In genomic region chr7:74890158-74891123, GRCh38 we compare ENCODE assay signal across 1 cellular context.
TF ChIP-seq lines count a peak whose summit lies in the region.
"Not testable (repeated sequence)": the region's sequence is repeated elsewhere in the genome, so short reads cannot be mapped to it uniquely, and the experiment has no call there.

No MANE protein-coding gene starts in this region.

TF ChIP-seq in K562, 482 proteins besides CTCF, POLR2A, EP300 and RAD21 (continued from another document):
- TF ChIP-seq TFAP4 (CRISPR knock-in tag; IDR thresholded peaks at IDR 0.05; ENCODE audit: borderline replicate concordance) (peak; percentile 14; the same call in 1 of the 2 replicates), TAF9B (IDR thresholded peaks at IDR 0.05; ENCODE audit: partially characterized antibody) (peak; percentile 47), ESRRA (IDR thresholded peaks at IDR 0.05; ENCODE audit: borderline replicate concordance, low read depth) (peak; percentile 28; the same call in 1 of the 2 replicates), ZBTB17 (CRISPR knock-in tag; IDR thresholded peaks at IDR 0.05) (0 out of 2 replicates have a peak, but pooled peaks have one; percentile 18), NRF1 (conservative IDR thresholded peaks at IDR 0.05 in 1 of 2, IDR thresholded peaks at IDR 0.05 in 1 of 2) (peak; percentile 88 to 90), HNRNPLL (IDR thresholded peaks at IDR 0.05; ENCODE audit: low read depth, low read length, poor library complexity, severe bottlenecking) (peak; percentile 22), THAP12 (CRISPR knock-in tag; IDR thresholded peaks at IDR 0.05) (0 out of 2 replicates have a peak, but pooled peaks have one; percentile 45), PKNOX1 (IDR thresholded peaks at IDR 0.05) (peak; percentile 47), ASH1L (IDR thresholded peaks at IDR 0.05; ENCODE audit: borderline replicate concordance, low read depth, partially characterized antibody) (peak; percentile 33), KDM5B (IDR thresholded peaks at IDR 0.05; ENCODE audit: insufficient replicate concordance, low read depth, low read length) (peak; percentile 64), POLR2G (IDR thresholded peaks at IDR 0.05; ENCODE audit: low read depth, low read length) (peak; percentile 83), EP400 (IDR thresholded peaks at IDR 0.05) (peak; percentile 85), CBX3 (IDR thresholded peaks at IDR 0.05; ENCODE audit: borderline replicate concordance in 1 of 2, low read length in 2 of 2) (0 out of 3 replicates have a peak, but pooled peaks of 1 of the 2 experiments have one; percentile 23), ATF7 (IDR thresholded peaks at IDR 0.05) (peak; percentile 66; the same call in 1 of the 2 replicates), GABPA (tag; conservative IDR thresholded peaks at IDR 0.05; ENCODE audit: low read depth) (peak; percentile 68), CREB1 (CRISPR knock-in tag; IDR thresholded peaks at IDR 0.05) (peak; percentile 74), E2F3 (CRISPR knock-in tag; IDR thresholded peaks at IDR 0.05) (0 out of 2 replicates have a peak, but pooled peaks have one; percentile 35), HDAC1 (IDR thresholded peaks at IDR 0.05) (peak in 1 of 2 experiments; percentile 33; a peak in 1 of 4 replicates), ZBTB7A (IDR thresholded peaks at IDR 0.05; ENCODE audit: borderline replicate concordance, control insufficient read depth, low read depth, low read length) (peak; percentile 77; the same call in 1 of the 2 replicates), L3MBTL2 (IDR thresholded peaks at IDR 0.05) (peak; percentile 80), RB1 (IDR thresholded peaks at IDR 0.05; ENCODE audit: low read depth) (peak; percentile 20; the same call in 1 of the 2 replicates), ZBTB40 (IDR thresholded peaks at IDR 0.05) (peak; percentile 60)
- not testable (repeated sequence) for TF ChIP-seq CREB1 (IDR thresholded peaks at IDR 0.05); ZBTB40 (CRISPR knock-in tag; IDR thresholded peaks at IDR 0.05)
